In genomic region chr17:77126519-77126918, GRCh38 we compare ENCODE assay signal across 13 cellular contexts. TPM values are rescaled to one million over a fixed set of nuclear protein-coding genes. Genes with fewer than 3 reads are reported as not detected.
DNase-seq lines count a peak whose midpoint lies in the region; ATAC-seq and TF ChIP-seq lines count a peak whose summit lies in the region.
"Had no signal": no experiment of that assay in that cellular context is flagged by ENCODE, and none has a peak within 500 bp of the region (broad histone marks: within the 10 kb centered on the region; RNA-seq: fewer than 3 reads in every experiment).

No MANE protein-coding gene starts in this region.

- H3K27ac ChIP-seq in SJSA1 (peak overlapping the region; percentile 99), lung (ENCODE audit: low read depth in 1 of 2, low read length in 1 of 2) (peak overlapping the region; percentile 59 to 71)
- H3K27ac ChIP-seq: ovary had no signal

- 62 to 76% methylated on average over 7 of the region's 7 CpGs for WGBS in lung, 2 donors

- ATAC-seq in lung (ENCODE audit: insufficient read depth, low FRiP score) (no peak), HG02970 (IDR thresholded peaks at IDR 0.05; ENCODE audit: low FRiP score, unreplicated experiment) (no peak), GM18868 (IDR thresholded peaks at IDR 0.05; ENCODE audit: unreplicated experiment) (no peak)

- no peaks in the 10 kb centered on the region; the same call in 1 of the 2 replicates for H3K36me3 ChIP-seq in SJSA1
- H3K36me3 ChIP-seq in lung (ENCODE audit: control insufficient read depth in 2 of 2, insufficient read depth in 2 of 2, low read length in 2 of 2), result no peaks in the 10 kb centered on the region
- H3K36me3 ChIP-seq: BLaER1 treated with 17β-estradiol and CSF1 and Interleukin-3, amounts not matched to agents 10 nM and 100 nM; ovary had no signal

- peaks cover 89% of the 10 kb centered on the region for H3K4me1 ChIP-seq in SJSA1 (replicated peaks)
- peaks cover 3 to 14% of the 10 kb centered on the region in 2 donors for H3K4me1 ChIP-seq in lung (ENCODE audit: control insufficient read depth in 2 of 2, insufficient read depth in 2 of 2, low read length in 2 of 2)

- H3K27me3 ChIP-seq in SJSA1 (replicated peaks), result no peaks in the 10 kb centered on the region
- H3K27me3 ChIP-seq in lung (ENCODE audit: control insufficient read depth, insufficient read depth), result no peaks in the 10 kb centered on the region
- H3K27me3 ChIP-seq: BLaER1 treated with 17β-estradiol and CSF1 and Interleukin-3, amounts not matched to agents 10 nM and 100 nM; ovary had no signal

- DNase-seq in COLO668 (lab: John Stamatoyannopoulos, UW; ENCODE audit: unreplicated experiment) (peak; percentile 75), NCI-H1105 (lab: John Stamatoyannopoulos, UW) (peak; percentile 86), SJSA1 (ENCODE audit: low read depth in 1 of 2, low spot score in 2 of 2) (no peak), lung (ENCODE audit: low spot score) (no peak), GDM1 (lab: John Stamatoyannopoulos, UW) (no peak), midbrain (lab: John Stamatoyannopoulos, UW) (no peak)
- DNase-seq: activated T-cell treated with anti-CD3 and anti-CD28 coated beads, Interleukin-2, amount 50 U/mL, for 24 hours; Karpas-422; stimulated activated CD4-positive, alpha-beta T cell treated with anti-CD3 and anti-CD28 coated beads, Interleukin-4, amount 100 ng/mL, for 4 hours had no signal

- H3K4me3 ChIP-seq in SJSA1 (no peak overlapping the region), lung (no peak overlapping the region)
- H3K4me3 ChIP-seq: BLaER1 treated with 17β-estradiol and CSF1 and Interleukin-3, amounts not matched to agents 10 nM and 100 nM; ovary had no signal

- no peak for TF ChIP-seq CTCF in lung (IDR thresholded peaks at IDR 0.05; ENCODE audit: control extremely low read depth, extremely low read depth)

- H3K9me3 ChIP-seq in SJSA1 (replicated peaks) (no peaks in the 10 kb centered on the region; the same call in 1 of the 2 replicates), lung (ENCODE audit: control insufficient read depth in 2 of 2, insufficient read depth in 1 of 2, low read length in 1 of 2) (no peaks in the 10 kb centered on the region)
- H3K9me3 ChIP-seq: BLaER1 treated with 17β-estradiol and CSF1 and Interleukin-3, amounts not matched to agents 10 nM and 100 nM; ovary had no signal

RNA-seq across cellular contexts. Expression of gene SEC14L1, which starts 14.2 kb away (rescaled TPM):
- 31.5 and 76.0 TPM in 2 replicates for total RNA-seq in SJSA1 (2014; rRNA removed; shearing (Covaris generic))
- 100 to 1,000 TPM; 156 to 171 TPM for total RNA-seq in lung
- 100 to 1,000 TPM in 1 of 2 donors, 10 to 100 TPM in 1; 41.6 to 114 TPM for polyA plus RNA-seq in lung

Comparison
In these comparisons a context has a peak if more than half of its experiments do, and no peak if none do; other contexts are left out.
1. DNase-seq: peak in COLO668 (single experiment) and NCI-H1105 (single experiment); none in SJSA1 (0 of 2), lung (single experiment), GDM1 (single experiment) and midbrain (single experiment).